ENCODE assay signal across 14 cellular contexts in the genomic region with DNA sequence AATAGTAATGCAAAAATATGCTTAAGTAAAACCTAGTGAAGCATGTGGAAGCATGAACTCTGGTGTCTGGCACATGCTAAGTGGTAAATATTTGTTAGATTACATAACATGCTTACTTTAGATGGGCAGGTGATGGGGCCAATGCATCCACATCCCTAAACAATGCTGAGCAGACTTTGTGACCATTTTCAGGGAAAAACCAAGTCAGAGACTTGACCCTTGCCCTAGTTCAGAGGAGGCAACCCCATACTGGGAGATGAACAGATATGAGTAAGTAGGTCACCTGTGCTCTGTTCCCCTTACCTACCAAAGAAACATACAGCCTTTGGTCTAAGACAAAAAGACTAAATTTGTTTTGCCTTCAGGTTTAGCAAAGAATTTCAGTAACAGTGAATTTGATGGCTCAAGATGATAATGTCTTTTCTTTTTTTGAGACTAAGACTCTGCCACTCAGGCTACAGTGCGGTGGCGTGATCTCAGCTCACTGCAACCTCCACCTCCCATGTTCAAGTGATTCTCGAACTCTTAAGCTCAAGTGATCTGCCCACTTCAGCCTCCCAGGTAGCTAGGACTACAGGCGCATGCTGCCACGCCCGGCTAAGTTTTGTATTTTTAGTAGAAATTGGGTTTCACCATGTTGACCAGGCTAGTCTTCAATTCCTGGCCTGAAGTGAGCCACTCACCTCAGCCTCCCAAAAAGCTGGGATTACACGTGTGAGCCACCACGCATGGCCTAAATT.
"Had no signal": no experiment of that assay in that cellular context is flagged by ENCODE, and none has a peak within 500 bp of the region (broad histone marks: within the 10 kb centered on the region; RNA-seq: fewer than 3 reads in every experiment).

No MANE protein-coding gene starts in this region.

- H3K36me3 ChIP-seq: adrenal gland, cardiac muscle cell had no signal

- H3K4me3 Mint-ChIP-seq: activated naive CD4-positive, alpha-beta T cell treated with anti-CD3 and anti-CD28 coated beads, Interleukin-2, amount 10 ng/mL, durations not matched to agents 7 days and 5 days; nephron; stimulated activated naive CD8-positive, alpha-beta T cell treated with anti-CD3 and anti-CD28 coated beads, Interleukin-15, Interleukin-2, amounts not matched to agents 100 ng/mL and 50 ng/mL, for 24 hours; WTC11 had no signal

- H3K27me3 Mint-ChIP-seq: activated naive CD4-positive, alpha-beta T cell treated with anti-CD3 and anti-CD28 coated beads, Interleukin-2, amount 10 ng/mL, durations not matched to agents 7 days and 5 days; stimulated activated naive CD8-positive, alpha-beta T cell treated with anti-CD3 and anti-CD28 coated beads, Interleukin-15, Interleukin-2, amounts not matched to agents 100 ng/mL and 50 ng/mL, for 24 hours had no signal

- DNase-seq: activated CD4-positive, alpha-beta T cell treated with anti-CD3 and anti-CD28 coated beads for 48 hours; activated naive CD4-positive, alpha-beta T cell treated with anti-CD3 and anti-CD28 coated beads, Interleukin-2, amount 10 ng/mL, durations not matched to agents 7 days and 5 days; left colon; mesendoderm; nucleus accumbens; right cardiac atrium had no signal

- H3K9me3 Mint-ChIP-seq: activated naive CD4-positive, alpha-beta T cell treated with anti-CD3 and anti-CD28 coated beads, Interleukin-2, amount 10 ng/mL, durations not matched to agents 7 days and 5 days; nephron; stimulated activated naive CD8-positive, alpha-beta T cell treated with anti-CD3 and anti-CD28 coated beads, Interleukin-15, Interleukin-2, amounts not matched to agents 100 ng/mL and 50 ng/mL, for 24 hours; WTC11 had no signal

- ATAC-seq: left colon, right cardiac atrium, WTC11 had no signal

- H3K9me3 ChIP-seq: adrenal gland, esophagus muscularis mucosa, suprapubic skin had no signal

- H3K4me1 ChIP-seq: adrenal gland had no signal

- H3K27ac ChIP-seq: adrenal gland, cardiac muscle cell, esophagus muscularis mucosa, suprapubic skin had no signal

- H3K4me3 ChIP-seq: adrenal gland, cardiac muscle cell, esophagus muscularis mucosa, smooth muscle cell, suprapubic skin had no signal

- H3K36me3 Mint-ChIP-seq: WTC11 had no signal

- H3K27me3 ChIP-seq: adrenal gland, cardiac muscle cell, esophagus muscularis mucosa, suprapubic skin had no signal

- H3K27ac Mint-ChIP-seq: activated naive CD4-positive, alpha-beta T cell treated with anti-CD3 and anti-CD28 coated beads, Interleukin-2, amount 10 ng/mL, durations not matched to agents 7 days and 5 days; nephron; stimulated activated naive CD8-positive, alpha-beta T cell treated with anti-CD3 and anti-CD28 coated beads, Interleukin-15, Interleukin-2, amounts not matched to agents 100 ng/mL and 50 ng/mL, for 24 hours; WTC11 had no signal
